In genomic region chr1:215599418-215599817, GRCh38 we compare ENCODE assay signal across 15 cellular contexts. TPM values are rescaled to one million over a fixed set of nuclear protein-coding genes. Genes with fewer than 3 reads are reported as not detected.
DNase-seq lines count a peak whose midpoint lies in the region; ATAC-seq and TF ChIP-seq lines count a peak whose summit lies in the region.
"Had no signal": no experiment of that assay in that cellular context is flagged by ENCODE, and none has a peak within 500 bp of the region (broad histone marks: within the 10 kb centered on the region; RNA-seq: fewer than 3 reads in every experiment).

No MANE protein-coding gene starts in this region.

- no peak for DNase-seq in Right ventricle myocardium superior
- no peak for DNase-seq in cardiac septum (ENCODE audit: low spot score)
- DNase-seq in amniotic epithelial cell (ENCODE audit: low read depth) = peak; percentile 69
- DNase-seq in left ventricle myocardium inferior = no peak
- peak in 2 of 49 donors; percentile 1 to 6 for DNase-seq in substantia nigra (lab: John Stamatoyannopoulos, UW)
- no peak for DNase-seq in progenitor cell of endocrine pancreas (ENCODE audit: low spot score, unreplicated experiment)
- DNase-seq in stimulated activated naive B cell treated with anti-CD40 and anti-IgM and Interleukin-4, amounts not matched to agents 10 μg/mL and 1 μg/mL and 100 μg/mL, for 72 hours = no peak
- DNase-seq: activated T-cell treated with anti-CD3 and anti-CD28 coated beads, Interleukin-2, amount 50 U/mL, for 4 hours; esophagus squamous epithelium; GDM1; NCI-H2171 treated with DMSO at 0.1 percent for 48 hours; thyroid gland had no signal

- TF ChIP-seq CTCF in left ventricle myocardium inferior (IDR thresholded peaks at IDR 0.05; ENCODE audit: borderline replicate concordance) (no peak), progenitor cell of endocrine pancreas (IDR thresholded peaks at IDR 0.05; ENCODE audit: unreplicated experiment) (no peak)

- H3K4me1 Mint-ChIP-seq in progenitor cell of endocrine pancreas (ENCODE audit: low read depth) = peaks cover 16% of the 10 kb centered on the region
- H3K4me1 Mint-ChIP-seq in stimulated activated memory B cell treated with anti-CD40 and anti-IgM and Interleukin-4, amounts not matched to agents 10 μg/mL and 1 μg/mL and 100 μg/mL, for 72 hours = no peaks in the 10 kb centered on the region
- peaks cover 0 to 3% of the 10 kb centered on the region in 2 donors for H3K4me1 Mint-ChIP-seq in stimulated activated naive B cell treated with anti-CD40 and anti-IgM and Interleukin-4, amounts not matched to agents 10 μg/mL and 1 μg/mL and 100 μg/mL, for 72 hours

- H3K27ac Mint-ChIP-seq in progenitor cell of endocrine pancreas = no peak overlapping the region
- no peak overlapping the region for H3K27ac Mint-ChIP-seq in stimulated activated memory B cell treated with anti-CD40 and anti-IgM and Interleukin-4, amounts not matched to agents 10 μg/mL and 1 μg/mL and 100 μg/mL, for 72 hours
- H3K27ac Mint-ChIP-seq in stimulated activated naive B cell treated with anti-CD40 and anti-IgM and Interleukin-4, amounts not matched to agents 10 μg/mL and 1 μg/mL and 100 μg/mL, for 72 hours = no peak overlapping the region

- H3K4me3 Mint-ChIP-seq in progenitor cell of endocrine pancreas (ENCODE audit: low read depth) = no peak overlapping the region
- no peak overlapping the region for H3K4me3 Mint-ChIP-seq in stimulated activated memory B cell treated with anti-CD40 and anti-IgM and Interleukin-4, amounts not matched to agents 10 μg/mL and 1 μg/mL and 100 μg/mL, for 72 hours
- no peak overlapping the region for H3K4me3 Mint-ChIP-seq in stimulated activated naive B cell treated with anti-CD40 and anti-IgM and Interleukin-4, amounts not matched to agents 10 μg/mL and 1 μg/mL and 100 μg/mL, for 72 hours
- H3K4me3 Mint-ChIP-seq: activated T-cell treated with anti-CD3 and anti-CD28 coated beads, Interleukin-2, amount 50 U/mL, for 4 hours had no signal

- intact Hi-C loops in Right ventricle myocardium superior (cut with DNase I) = no loop called here
- intact Hi-C loops in cardiac septum (cut with DNase I) = no loop called here
- intact Hi-C loops in left ventricle myocardium inferior (cut with micrococcal nuclease) = no loop called here

- H3K27me3 ChIP-seq in left ventricle myocardium inferior (ENCODE audit: low read depth) = no peaks in the 10 kb centered on the region
- H3K27me3 ChIP-seq: breast epithelium, esophagus squamous epithelium, thyroid gland had no signal

- H3K27me3 Mint-ChIP-seq in progenitor cell of endocrine pancreas = no peaks in the 10 kb centered on the region
- H3K27me3 Mint-ChIP-seq in stimulated activated memory B cell treated with anti-CD40 and anti-IgM and Interleukin-4, amounts not matched to agents 10 μg/mL and 1 μg/mL and 100 μg/mL, for 72 hours = no peaks in the 10 kb centered on the region
- no peaks in the 10 kb centered on the region for H3K27me3 Mint-ChIP-seq in stimulated activated naive B cell treated with anti-CD40 and anti-IgM and Interleukin-4, amounts not matched to agents 10 μg/mL and 1 μg/mL and 100 μg/mL, for 72 hours

- H3K27ac ChIP-seq in left ventricle myocardium inferior (replicated peaks) = peak overlapping the region; percentile 6
- H3K27ac ChIP-seq in substantia nigra (ENCODE audit: low read depth, low read length, poor library complexity, severe bottlenecking) = peak overlapping the region; percentile 4
- H3K27ac ChIP-seq: breast epithelium, prostate gland, thyroid gland had no signal

- peaks cover 25% of the 10 kb centered on the region for H3K4me1 ChIP-seq in left ventricle myocardium inferior
- H3K4me1 ChIP-seq: breast epithelium had no signal

- peaks cover 42% of the 10 kb centered on the region for H3K36me3 Mint-ChIP-seq in progenitor cell of endocrine pancreas (ENCODE audit: insufficient read depth)
- H3K36me3 Mint-ChIP-seq in stimulated activated memory B cell treated with anti-CD40 and anti-IgM and Interleukin-4, amounts not matched to agents 10 μg/mL and 1 μg/mL and 100 μg/mL, for 72 hours = peaks cover 14% of the 10 kb centered on the region
- H3K36me3 Mint-ChIP-seq in stimulated activated naive B cell treated with anti-CD40 and anti-IgM and Interleukin-4, amounts not matched to agents 10 μg/mL and 1 μg/mL and 100 μg/mL, for 72 hours = peaks cover 18 to 35% of the 10 kb centered on the region in 2 donors

- peak; percentile 62 for ATAC-seq in Right ventricle myocardium superior (ENCODE audit: poor library complexity)
- ATAC-seq in stimulated activated memory B cell treated with anti-CD40 and anti-IgM and Interleukin-4, amounts not matched to agents 10 μg/mL and 1 μg/mL and 100 μg/mL, for 72 hours = no peak
- ATAC-seq in stimulated activated naive B cell treated with anti-CD40 and anti-IgM and Interleukin-4, amounts not matched to agents 10 μg/mL and 1 μg/mL and 100 μg/mL, for 72 hours (replicated peaks) = no peak
- ATAC-seq: activated T-cell treated with anti-CD3 and anti-CD28 coated beads, Interleukin-2, amount 50 U/mL, for 4 hours had no signal

- no peak overlapping the region for H3K4me3 ChIP-seq in left ventricle myocardium inferior
- H3K4me3 ChIP-seq: breast epithelium, esophagus squamous epithelium, prostate gland, thyroid gland had no signal

- H3K9me3 Mint-ChIP-seq in progenitor cell of endocrine pancreas (ENCODE audit: low read depth) = no peaks in the 10 kb centered on the region
- H3K9me3 Mint-ChIP-seq in stimulated activated memory B cell treated with anti-CD40 and anti-IgM and Interleukin-4, amounts not matched to agents 10 μg/mL and 1 μg/mL and 100 μg/mL, for 72 hours = no peaks in the 10 kb centered on the region
- H3K9me3 Mint-ChIP-seq in stimulated activated naive B cell treated with anti-CD40 and anti-IgM and Interleukin-4, amounts not matched to agents 10 μg/mL and 1 μg/mL and 100 μg/mL, for 72 hours = no peaks in the 10 kb centered on the region
- H3K9me3 Mint-ChIP-seq: activated T-cell treated with anti-CD3 and anti-CD28 coated beads, Interleukin-2, amount 50 U/mL, for 4 hours had no signal

- no peaks in the 10 kb centered on the region for H3K9me3 ChIP-seq in left ventricle myocardium inferior (replicated peaks)
- H3K9me3 ChIP-seq: breast epithelium, esophagus squamous epithelium, prostate gland, thyroid gland had no signal

- H3K36me3 ChIP-seq in left ventricle myocardium inferior = peaks cover 34% of the 10 kb centered on the region
- H3K36me3 ChIP-seq: breast epithelium, prostate gland, thyroid gland had no signal

RNA-seq across cellular contexts. Expression of gene KCTD3, which starts 32.3 kb away (rescaled TPM):
- total RNA-seq in Right ventricle myocardium superior (12.4 TPM), cardiac septum (15.7 TPM), left ventricle myocardium inferior (11.2 TPM), progenitor cell of endocrine pancreas (70.5 and 73.5 TPM in 2 replicates)
